Comparison of ENCODE assay signal across 8 cellular contexts in the genomic region with DNA sequence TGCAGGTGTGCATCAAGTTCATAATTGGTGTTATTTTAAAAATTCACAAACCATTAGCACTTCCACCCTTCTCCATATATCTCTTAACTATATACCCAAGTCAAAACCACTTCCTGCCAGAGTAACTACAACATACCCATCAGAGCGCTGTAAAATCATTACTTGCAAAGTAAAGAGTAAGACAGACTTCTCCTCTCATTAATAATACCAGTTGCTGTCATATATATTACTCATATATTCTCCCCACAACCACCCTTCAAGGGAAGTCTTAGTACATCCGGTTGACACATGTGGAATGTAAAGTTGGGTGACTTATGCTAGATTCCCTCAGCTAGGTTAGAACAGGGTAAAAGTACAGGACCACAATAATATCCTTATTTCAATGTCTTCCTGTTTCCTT. TPM values are rescaled to one million over a fixed set of nuclear protein-coding genes. Genes with fewer than 3 reads are reported as not detected.
A peak's percentile ranks its signal among the peaks of the same experiment; 100 is the strongest.
DNase-seq lines count a peak whose midpoint lies in the region; ATAC-seq and TF ChIP-seq lines count a peak whose summit lies in the region.

No MANE protein-coding gene starts in this region.

- in situ Hi-C loops in KBM-7 (cut with MboI; ENCODE audit: low pct_unique_long_range_greater_than_20kb, low sequenced_read_pairs) = no loop called here
- in situ Hi-C loops in brain microvascular endothelial cell (cut with HindIII; ENCODE audit: low pct_ligation_motif_present, low sequenced_read_pairs) = no loop called here

- H3K27ac ChIP-seq in brain microvascular endothelial cell = peak overlapping the region; percentile 13
- no peak overlapping the region for H3K27ac ChIP-seq in H9 (ENCODE audit: insufficient read length, low read depth, low read length)

- no peak overlapping the region for H2AK5ac ChIP-seq in H9 (ENCODE audit: insufficient read length, low read length)

- no peak overlapping the region for H3K14ac ChIP-seq in H9 (ENCODE audit: insufficient read depth, low read length)

- H4K8ac ChIP-seq in H9 (replicated peaks; ENCODE audit: insufficient read length, low read depth, low read length) = no peak overlapping the region

- no peaks in the 10 kb centered on the region for H3K36me3 ChIP-seq in brain microvascular endothelial cell (replicated peaks)

- DNase-seq in EL = peak; percentile 84
- DNase-seq in KBM-7 = peak; percentile 54
- DNase-seq in brain microvascular endothelial cell = peak; percentile 43
- no peak for DNase-seq in endothelial cell (ENCODE audit: low spot score)
- no peak for DNase-seq in cerebellum (ENCODE audit: low spot score)
- DNase-seq in DMS 273 (lab: John Stamatoyannopoulos, UW; ENCODE audit: unreplicated experiment) = no peak
- no peak for DNase-seq in H9

- H2BK15ac ChIP-seq in H9 (ENCODE audit: low read depth, low read length) = no peak overlapping the region

- H3K36me3 Mint-ChIP-seq in endothelial cell (ENCODE audit: low read depth, unreplicated experiment) (peaks cover 4% of the 10 kb centered on the region), H9 (ENCODE audit: insufficient read depth in 1 of 3, low read depth in 3 of 3) (peaks cover 0 to 3% (median 2%) of the 10 kb centered on the region in 3 experiments; a peak in 3 of 7 replicates)

- H3K18ac ChIP-seq in H9 (ENCODE audit: insufficient read length, low read depth, low read length) = no peak overlapping the region

- no peak overlapping the region for H3K27ac Mint-ChIP-seq in endothelial cell (ENCODE audit: unreplicated experiment)
- no peak overlapping the region for H3K27ac Mint-ChIP-seq in H9

- H3K23ac ChIP-seq in H9 (ENCODE audit: insufficient read length, low read depth, low read length) = no peak overlapping the region

- TF ChIP-seq CTCF in brain microvascular endothelial cell (IDR thresholded peaks at IDR 0.05; ENCODE audit: low read depth, low read length, missing control alignments) (no peak), endothelial cell (IDR thresholded peaks at IDR 0.05; ENCODE audit: unreplicated experiment) (no peak), H9 (conservative IDR thresholded peaks at IDR 0.05) (no peak)

- H3K23me2 ChIP-seq in H9 (ENCODE audit: insufficient read length, low read depth, low read length, poor library complexity, severe bottlenecking) = peaks cover 2% of the 10 kb centered on the region

- H3K79me2 ChIP-seq in H9 (ENCODE audit: insufficient read depth, low read length) = no peaks in the 10 kb centered on the region

- H3K27me3 ChIP-seq in brain microvascular endothelial cell (replicated peaks) = no peaks in the 10 kb centered on the region
- no peaks in the 10 kb centered on the region for H3K27me3 ChIP-seq in H9 (ENCODE audit: insufficient read depth, low read length)

- no peak overlapping the region for H3K56ac ChIP-seq in H9 (ENCODE audit: insufficient read length, low read depth, low read length)

- H3K4me1 ChIP-seq in H9 (ENCODE audit: insufficient read depth, low read length) = no peaks in the 10 kb centered on the region

- H3K9me3 ChIP-seq in H9 (ENCODE audit: control insufficient read depth, low read depth, low read length) = no peaks in the 10 kb centered on the region

- peak; percentile 43 for ATAC-seq in GM21717 (IDR thresholded peaks at IDR 0.05; ENCODE audit: unreplicated experiment)

- H2BK20ac ChIP-seq in H9 (ENCODE audit: low read depth, low read length, poor library complexity, severe bottlenecking) = no peak overlapping the region

- H3T11ph ChIP-seq in H9 (ENCODE audit: low read length) = no peak overlapping the region

- no CpG with 5 or more reads among the region's 2 CpGs for WGBS in H9 (ENCODE audit: extremely low coverage, insufficient read length, low lambda C conversion rate)

- no peaks in the 10 kb centered on the region for H4K20me1 ChIP-seq in H9 (ENCODE audit: control insufficient read depth, insufficient read depth, insufficient read length)

- H3K9ac ChIP-seq in H9 (ENCODE audit: extremely low read depth, insufficient read length, low read length) = no peak overlapping the region

- no peak overlapping the region for H4K5ac ChIP-seq in H9 (ENCODE audit: insufficient read length, low read depth, low read length)

- H3K79me1 ChIP-seq in H9 (ENCODE audit: insufficient read depth, low read depth, low read length, poor library complexity, severe bottlenecking) = no peaks in the 10 kb centered on the region

- H3K9me3 Mint-ChIP-seq in endothelial cell (ENCODE audit: unreplicated experiment) (no peaks in the 10 kb centered on the region), H9 (peaks cover 10% of the 10 kb centered on the region in 2 experiments; a peak in 3 of 5 replicates)

- H2AFZ ChIP-seq in H9 (ENCODE audit: low read length) = no peak overlapping the region

- H3K4me3 ChIP-seq in brain microvascular endothelial cell (ENCODE audit: low read depth, low read length) = no peak overlapping the region

- H4K91ac ChIP-seq in H9 (ENCODE audit: insufficient read length, low read depth, low read length) = no peak overlapping the region

- no peak overlapping the region for H2BK5ac ChIP-seq in H9 (ENCODE audit: insufficient read length, low read length)

- H3K4me2 ChIP-seq in H9 (ENCODE audit: insufficient read depth, insufficient read length, low read length) = no peak overlapping the region

- H3K4me1 Mint-ChIP-seq in endothelial cell (ENCODE audit: unreplicated experiment) (peaks cover 2% of the 10 kb centered on the region), H9 (peaks cover 0 to 2% of the 10 kb centered on the region in 2 experiments; a peak in 1 of 4 replicates)

- H2BK120ac ChIP-seq in H9 (ENCODE audit: low read depth, low read length, poor library complexity, severe bottlenecking) = no peak overlapping the region

- H3K4me3 Mint-ChIP-seq in endothelial cell (ENCODE audit: unreplicated experiment) (no peak overlapping the region), H9 (no peak overlapping the region)

- no peak overlapping the region for H2BK12ac ChIP-seq in H9 (ENCODE audit: insufficient read length, low read depth, low read length)

- H3K4ac ChIP-seq in H9 (ENCODE audit: low read depth, low read length) = no peak overlapping the region

- H3K27me3 Mint-ChIP-seq in endothelial cell (ENCODE audit: unreplicated experiment) = peaks cover 3% of the 10 kb centered on the region
- H3K27me3 Mint-ChIP-seq in H9 (ENCODE audit: low read depth) = no peaks in the 10 kb centered on the region; the same call in 1 of the 2 replicates

RNA-seq across cellular contexts. Expression of gene TERC, which starts 5.6 kb away (rescaled TPM):
- total RNA-seq in endothelial cell (ENCODE audit: unreplicated experiment) (3.2 TPM), cerebellum (66.4 TPM), H9 (2021) (12.9 and 14.1 TPM in 2 replicates)

RNA-seq across cellular contexts. Expression of gene ACTRT3, which starts 10.1 kb away (rescaled TPM):
- total RNA-seq in endothelial cell (ENCODE audit: unreplicated experiment) (2.6 TPM), cerebellum (4.5 TPM), H9 (2021) (5.9 and 6.1 TPM in 2 replicates)

RNA-seq across cellular contexts. Expression of gene MYNN, which starts 13.9 kb away (rescaled TPM):
- total RNA-seq in endothelial cell (ENCODE audit: unreplicated experiment) (13.0 TPM), cerebellum (30.9 TPM), H9 (2021) (15.9 and 16.3 TPM in 2 replicates)

RNA-seq across cellular contexts. Expression of gene LRRIQ4, which starts 53.4 kb away (rescaled TPM):
- 0.38 TPM for total RNA-seq in endothelial cell (ENCODE audit: unreplicated experiment)
- 1.3 TPM for total RNA-seq in cerebellum
- 0.26 TPM in 1 of 2 replicates, not detected in the other for total RNA-seq in H9 (2021)

RNA-seq across cellular contexts. Expression of gene LRRC34, which starts 53.4 kb away (rescaled TPM):
- 5.6 TPM for total RNA-seq in endothelial cell (ENCODE audit: unreplicated experiment)
- total RNA-seq in cerebellum = 21.1 TPM
- 4.6 and 5.1 TPM in 2 replicates for total RNA-seq in H9 (2021)

Comparison
In these comparisons a context has a peak if more than half of its experiments do, and no peak if none do; other contexts are left out.
1. DNase-seq: peak in EL (single experiment), KBM-7 (single experiment) and brain microvascular endothelial cell (single experiment); none in endothelial cell (single experiment), cerebellum (single experiment), DMS 273 (single experiment) and H9 (single experiment).